ENCODE assay signal across 8 cellular contexts in genomic region chr10:119131512-119132240, GRCh38. TPM values are rescaled to one million over a fixed set of nuclear protein-coding genes. Genes with fewer than 3 reads are reported as not detected.
DNase-seq lines count a peak whose midpoint lies in the region; ATAC-seq and TF ChIP-seq lines count a peak whose summit lies in the region.

No MANE protein-coding gene starts in this region.

- H3K36me3 Mint-ChIP-seq in CD8-positive, alpha-beta T cell, result peaks cover 57% of the 10 kb centered on the region
- peaks cover 70% of the 10 kb centered on the region for H3K36me3 Mint-ChIP-seq in activated CD8-positive, alpha-beta memory T cell treated with anti-CD3 and anti-CD28 coated beads, Interleukin-2, amount 10 ng/mL, durations not matched to agents 7 days and 5 days

- peak in 3 of 7 experiments; percentile 5 to 55 (median 30) for DNase-seq in CD8-positive, alpha-beta T cell
- DNase-seq in LoVo (ENCODE audit: low spot score), result peak; percentile 54
- peak; percentile 78 for DNase-seq in activated CD8-positive, alpha-beta memory T cell treated with anti-CD3 and anti-CD28 coated beads, Interleukin-2, amount 10 ng/mL, durations not matched to agents 7 days and 5 days
- no peak for DNase-seq in Right ventricle myocardium superior
- DNase-seq in stimulated activated CD4-positive, alpha-beta T cell treated with anti-CD3 and anti-CD28 coated beads, Interleukin-2, amount 100 ng/mL, for 24 hours, result peak; percentile 26 to 40
- DNase-seq in ecto neural progenitor cell (ENCODE audit: low spot score), result no peak

- H3K27ac Mint-ChIP-seq in CD8-positive, alpha-beta T cell, result peak overlapping the region; percentile 93
- H3K27ac Mint-ChIP-seq in activated CD8-positive, alpha-beta memory T cell treated with anti-CD3 and anti-CD28 coated beads, Interleukin-2, amount 10 ng/mL, durations not matched to agents 7 days and 5 days, result peak overlapping the region; percentile 96

- no peaks in the 10 kb centered on the region for H3K9me3 ChIP-seq in CD8-positive, alpha-beta T cell (ENCODE audit: low read length)

- POLR2A ChIA-PET in CD8-positive, alpha-beta T cell (lab: Charles Lee), result interaction anchor here (0.6 to 2.1 kb wide), 4 partner anchors 28 to 86 kb away, joined by 3 to 8 read pairs (median 4); partner anchors contain the start of genes DENND10 and EIF3A

- CTCF ChIA-PET in CD8-positive, alpha-beta T cell (lab: Charles Lee), result interaction anchor here (0.8 to 1.1 kb wide), 3 partner anchors 47 to 75 kb away, joined by 3 read pairs; partner anchors contain the start of gene GRK5
- CTCF ChIA-PET in activated CD8-positive, alpha-beta memory T cell treated with anti-CD3 and anti-CD28 coated beads, Interleukin-2, amount 10 ng/mL, durations not matched to agents 7 days and 5 days (lab: Charles Lee), result interaction anchor here (0.5 to 2.1 kb wide), 18 partner anchors 11 to 725 kb away, joined by 3 to 9 read pairs (median 4); partner anchors contain the start of gene GRK5

- H3K4me3 ChIP-seq in CD8-positive, alpha-beta T cell (ENCODE audit: low read depth, low read length), result peak overlapping the region; percentile 21

- no peaks in the 10 kb centered on the region for H3K36me3 ChIP-seq in CD8-positive, alpha-beta T cell (ENCODE audit: insufficient read depth, low read length)

- TF ChIP-seq CTCF in CD8-positive, alpha-beta T cell (IDR thresholded peaks at IDR 0.05), result no peak

- peaks cover 17% of the 10 kb centered on the region for H3K4me1 ChIP-seq in CD8-positive, alpha-beta T cell (ENCODE audit: insufficient read depth, low read length)

- no peaks in the 10 kb centered on the region for H3K27me3 ChIP-seq in CD8-positive, alpha-beta T cell (ENCODE audit: insufficient read depth, low read length)

- H3K27me3 Mint-ChIP-seq in CD8-positive, alpha-beta T cell (ENCODE audit: low read depth), result no peaks in the 10 kb centered on the region
- no peaks in the 10 kb centered on the region for H3K27me3 Mint-ChIP-seq in activated CD8-positive, alpha-beta memory T cell treated with anti-CD3 and anti-CD28 coated beads, Interleukin-2, amount 10 ng/mL, durations not matched to agents 7 days and 5 days

- H3K27ac ChIP-seq in CD8-positive, alpha-beta T cell (ENCODE audit: low read depth, low read length), result peak overlapping the region; percentile 31

- intact Hi-C loops in CD8-positive, alpha-beta T cell (cut with DNase I, micrococcal nuclease), result no loop called here
- intact Hi-C loops in Right ventricle myocardium superior (cut with DNase I), result no loop called here

- H3K4me3 Mint-ChIP-seq in CD8-positive, alpha-beta T cell, result peak overlapping the region; percentile 86
- peak overlapping the region; percentile 80 for H3K4me3 Mint-ChIP-seq in activated CD8-positive, alpha-beta memory T cell treated with anti-CD3 and anti-CD28 coated beads, Interleukin-2, amount 10 ng/mL, durations not matched to agents 7 days and 5 days

- peaks cover 30% of the 10 kb centered on the region for H3K4me1 Mint-ChIP-seq in CD8-positive, alpha-beta T cell (ENCODE audit: low read depth)
- H3K4me1 Mint-ChIP-seq in activated CD8-positive, alpha-beta memory T cell treated with anti-CD3 and anti-CD28 coated beads, Interleukin-2, amount 10 ng/mL, durations not matched to agents 7 days and 5 days, result peaks cover 65% of the 10 kb centered on the region

- H3K9me3 Mint-ChIP-seq in CD8-positive, alpha-beta T cell, result no peaks in the 10 kb centered on the region
- H3K9me3 Mint-ChIP-seq in activated CD8-positive, alpha-beta memory T cell treated with anti-CD3 and anti-CD28 coated beads, Interleukin-2, amount 10 ng/mL, durations not matched to agents 7 days and 5 days (ENCODE audit: low read depth), result no peaks in the 10 kb centered on the region

- ATAC-seq in CD8-positive, alpha-beta T cell, result peak; percentile 86
- ATAC-seq in GM19463 (IDR thresholded peaks at IDR 0.05; ENCODE audit: unreplicated experiment) (peak; percentile 58), Right ventricle myocardium superior (ENCODE audit: poor library complexity) (peak; percentile 63), HG02798 (IDR thresholded peaks at IDR 0.05; ENCODE audit: poor library complexity, unreplicated experiment) (no peak)
- ATAC-seq in activated CD8-positive, alpha-beta memory T cell treated with anti-CD3 and anti-CD28 coated beads, Interleukin-2, amount 10 ng/mL, durations not matched to agents 7 days and 5 days, result peak; percentile 92

RNA-seq across cellular contexts. Expression of gene DENND10, which starts 27.8 kb away (rescaled TPM):
- total RNA-seq in CD8-positive, alpha-beta T cell, result 10 to 100 TPM; 28.8 to 30.5 TPM
- total RNA-seq in activated CD8-positive, alpha-beta memory T cell treated with anti-CD3 and anti-CD28 coated beads, Interleukin-2, amount 10 ng/mL, durations not matched to agents 7 days and 5 days, result 10 to 100 TPM; 41.2 to 47.4 TPM
- total RNA-seq in Right ventricle myocardium superior, result 18.9 TPM

RNA-seq across cellular contexts. Expression of gene SFXN4, which starts 33.8 kb away (rescaled TPM):
- 10 to 100 TPM; 10.5 to 10.8 TPM for total RNA-seq in CD8-positive, alpha-beta T cell
- 10 to 100 TPM; 29.9 to 33.4 TPM for total RNA-seq in activated CD8-positive, alpha-beta memory T cell treated with anti-CD3 and anti-CD28 coated beads, Interleukin-2, amount 10 ng/mL, durations not matched to agents 7 days and 5 days
- total RNA-seq in Right ventricle myocardium superior, result 48.2 TPM

RNA-seq across cellular contexts. Expression of gene PRDX3, which starts 46.9 kb away (rescaled TPM):
- total RNA-seq in CD8-positive, alpha-beta T cell, result 10 to 100 TPM in 1 of 2 experiments, 1 to 10 TPM in 1; 7.6 to 11.7 TPM
- total RNA-seq in activated CD8-positive, alpha-beta memory T cell treated with anti-CD3 and anti-CD28 coated beads, Interleukin-2, amount 10 ng/mL, durations not matched to agents 7 days and 5 days, result 100 to 1,000 TPM; 124 to 166 TPM
- total RNA-seq in Right ventricle myocardium superior, result 261 TPM

RNA-seq across cellular contexts. Expression of gene EIF3A, which starts 51.1 kb away (rescaled TPM):
- total RNA-seq in CD8-positive, alpha-beta T cell, result 100 to 1,000 TPM; 121 to 128 TPM
- 100 to 1,000 TPM; 131 to 162 TPM for total RNA-seq in activated CD8-positive, alpha-beta memory T cell treated with anti-CD3 and anti-CD28 coated beads, Interleukin-2, amount 10 ng/mL, durations not matched to agents 7 days and 5 days
- 93.8 TPM for total RNA-seq in Right ventricle myocardium superior

Comparison
In these comparisons a context has a peak if more than half of its experiments do, and no peak if none do; other contexts are left out.
1. DNase-seq: peak in LoVo (single experiment), activated CD8-positive, alpha-beta memory T cell treated with anti-CD3 and anti-CD28 coated beads, Interleukin-2, amount 10 ng/mL, durations not matched to agents 7 days and 5 days (single experiment) and stimulated activated CD4-positive, alpha-beta T cell treated with anti-CD3 and anti-CD28 coated beads, Interleukin-2, amount 100 ng/mL, for 24 hours (2 of 2); none in Right ventricle myocardium superior (single experiment) and ecto neural progenitor cell (single experiment).
2. RNA of gene PRDX3, which starts 46.9 kb away (total RNA-seq): 261 TPM in Right ventricle myocardium superior (single experiment) and 124 to 166 TPM in activated CD8-positive, alpha-beta memory T cell treated with anti-CD3 and anti-CD28 coated beads, Interleukin-2, amount 10 ng/mL, durations not matched to agents 7 days and 5 days; 7.6 to 11.7 TPM in CD8-positive, alpha-beta T cell; every median in the first group is over 4 times any median in the second.